Comparison of ENCODE assay signal across 8 cellular contexts in genomic region chr20:25584905-25585704, GRCh38. TPM values are rescaled to one million over a fixed set of nuclear protein-coding genes. Genes with fewer than 3 reads are reported as not detected.
DNase-seq lines count a peak whose midpoint lies in the region; ATAC-seq and TF ChIP-seq lines count a peak whose summit lies in the region.

NINL (minus strand) TSS chr20:25585531; CDS start chr20:25526587, 58,944 bp downstream.

- intact Hi-C loops in dorsolateral prefrontal cortex (cut with DNase I), result no loop called here
- intact Hi-C loops in lower leg skin (cut with DNase I; ENCODE audit: low total_unique reads), result no loop called here

- peak within 1 kb of the TSS in 6 of 59 donors; percentile 20 to 77 (median 36) for H3K27ac ChIP-seq in dorsolateral prefrontal cortex

- no peak for TF ChIP-seq CTCF in AG04449 (IDR thresholded peaks at IDR 0.05; ENCODE audit: insufficient read depth, low read length, missing control alignments)
- no peak for TF ChIP-seq CTCF in dorsolateral prefrontal cortex (IDR thresholded peaks at IDR 0.05 in 54 of 56, conservative IDR thresholded peaks at IDR 0.05 in 2 of 56; ENCODE audit: low read depth in 1 of 56, partially characterized antibody in 56 of 56)
- no peak for TF ChIP-seq CTCF in lower leg skin (IDR thresholded peaks at IDR 0.05)

- no peak for TF ChIP-seq POLR2A in lower leg skin (IDR thresholded peaks at IDR 0.05)

- no peak for DNase-seq in AG04449 (ENCODE audit: low read depth, low spot score)
- peak; percentile 50 for DNase-seq in NCI-H1092 (lab: John Stamatoyannopoulos, UW)
- peak; percentile 58 for DNase-seq in activated CD4-positive, alpha-beta T cell treated with anti-CD3 and anti-CD28 coated beads for 48 hours
- DNase-seq in dorsolateral prefrontal cortex, result peak in 2 of 10 donors; percentile 23 to 34
- DNase-seq in lower leg skin (ENCODE audit: low spot score in 2 of 2), result peak in 1 of 2 donors; percentile 87
- DNase-seq in stimulated activated CD4-positive, alpha-beta T cell treated with anti-CD3 and anti-CD28 coated beads, Interleukin-4, amount 100 ng/mL, for 1 hour, result peak; percentile 50
- DNase-seq in cortex of kidney (lab: John Stamatoyannopoulos, UW), result no peak

- WGBS in lower leg skin, 2 donors, result 3 to 4% methylated on average over 26 to 39 of the region's 108 CpGs

- peak; percentile 64 for ATAC-seq in GM19023 (IDR thresholded peaks at IDR 0.05; ENCODE audit: unreplicated experiment)

- CTCF ChIA-PET in AG04449 (lab: Yijun Ruan, JAX), result no interaction called here

- H3K4me3 ChIP-seq in AG04449 (ENCODE audit: low read depth, low read length) (peak within 1 kb of the TSS; percentile 68), dorsolateral prefrontal cortex (peak within 1 kb of the TSS; percentile 39 to 81 (median 67)), lower leg skin (ENCODE audit: low read depth, poor library complexity, severe bottlenecking) (peak within 1 kb of the TSS; percentile 47)

- H3K27me3 ChIP-seq in dorsolateral prefrontal cortex, result peaks cover 0 to 21% (median 0%) of the 10 kb centered on the region in 45 donors

- POLR2A ChIA-PET in AG04449 (lab: Yijun Ruan, JAX), result no interaction called here

RNA-seq across cellular contexts. Expression of gene NINL, which starts in this region (rescaled TPM):
- total RNA-seq in dorsolateral prefrontal cortex, result 10 to 100 TPM in 107 of 120 experiments, 1 to 10 TPM in 13; 7.5 to 30.6 (median 13.7) TPM
- total RNA-seq in lower leg skin, result 1 to 10 TPM; 2.1 to 4.7 (median 3.7) TPM

Comparison
In these comparisons a context has a peak if more than half of its experiments do, and no peak if none do; other contexts are left out.
1. DNase-seq: peak in NCI-H1092 (single experiment), activated CD4-positive, alpha-beta T cell treated with anti-CD3 and anti-CD28 coated beads for 48 hours (single experiment) and stimulated activated CD4-positive, alpha-beta T cell treated with anti-CD3 and anti-CD28 coated beads, Interleukin-4, amount 100 ng/mL, for 1 hour (single experiment); none in AG04449 (single experiment) and cortex of kidney (single experiment).
2. Peak in every context shown above with its lines, with median percentiles within 50 percentile points of each other: H3K4me3 ChIP-seq.